In genomic region chr15:64193971-64194370, GRCh38 we compare ENCODE assay signal across 1 cellular context.
TF ChIP-seq lines count a peak whose summit lies in the region.

No MANE protein-coding gene starts in this region.

TF ChIP-seq in K562, 482 proteins besides CTCF, POLR2A, EP300 and RAD21:
- no peak for TF ChIP-seq POLR2H (tag; IDR thresholded peaks at IDR 0.05; ENCODE audit: low read depth)
- no peak for TF ChIP-seq PHB2 (IDR thresholded peaks at IDR 0.05; ENCODE audit: low read depth)
- 0 out of 2 replicates have a peak, but pooled peaks have one; percentile 27 for TF ChIP-seq ZNF316 (IDR thresholded peaks at IDR 0.05)
- TF ChIP-seq ZC3H4 (CRISPR knock-in tag; IDR thresholded peaks at IDR 0.05; ENCODE audit: borderline replicate concordance), result no peak
- no peak for TF ChIP-seq HOXB6 (CRISPR knock-in tag; IDR thresholded peaks at IDR 0.05; ENCODE audit: borderline replicate concordance)
- TF ChIP-seq PTBP1 (IDR thresholded peaks at IDR 0.05; ENCODE audit: low read depth, low read length), result no peak
- no peak for TF ChIP-seq DPF2 (IDR thresholded peaks at IDR 0.05)
- no peak for TF ChIP-seq CXXC5 (CRISPR knock-in tag; IDR thresholded peaks at IDR 0.05)
- TF ChIP-seq ZNF12 (CRISPR knock-in tag; IDR thresholded peaks at IDR 0.05), result no peak
- TF ChIP-seq TCF3 (CRISPR knock-in tag; IDR thresholded peaks at IDR 0.05), result no peak
- TF ChIP-seq, protein P1, sequence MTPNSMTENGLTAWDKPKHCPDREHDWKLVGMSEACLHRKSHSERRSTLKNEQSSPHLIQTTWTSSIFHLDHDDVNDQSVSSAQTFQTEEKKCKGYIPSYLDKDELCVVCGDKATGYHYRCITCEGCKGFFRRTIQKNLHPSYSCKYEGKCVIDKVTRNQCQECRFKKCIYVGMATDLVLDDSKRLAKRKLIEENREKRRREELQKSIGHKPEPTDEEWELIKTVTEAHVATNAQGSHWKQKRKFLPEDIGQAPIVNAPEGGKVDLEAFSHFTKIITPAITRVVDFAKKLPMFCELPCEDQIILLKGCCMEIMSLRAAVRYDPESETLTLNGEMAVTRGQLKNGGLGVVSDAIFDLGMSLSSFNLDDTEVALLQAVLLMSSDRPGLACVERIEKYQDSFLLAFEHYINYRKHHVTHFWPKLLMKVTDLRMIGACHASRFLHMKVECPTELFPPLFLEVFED (CRISPR knock-in tag; conservative IDR thresholded peaks at IDR 0.05), result no peak
- no peak for TF ChIP-seq NR4A1 (CRISPR knock-in tag; IDR thresholded peaks at IDR 0.05)
- no peak for TF ChIP-seq NR4A1 (tag; IDR thresholded peaks at IDR 0.05)
- TF ChIP-seq ILF3 (IDR thresholded peaks at IDR 0.05; ENCODE audit: borderline replicate concordance), result no peak
- TF ChIP-seq NCOA6 (IDR thresholded peaks at IDR 0.05), result no peak
- no peak for TF ChIP-seq FOXP4 (CRISPR knock-in tag; IDR thresholded peaks at IDR 0.05; ENCODE audit: borderline replicate concordance)
- no peak for TF ChIP-seq ZKSCAN3 (CRISPR knock-in tag; IDR thresholded peaks at IDR 0.05)
- no peak for TF ChIP-seq CREBBP (IDR thresholded peaks at IDR 0.05; ENCODE audit: low read depth, low read length)
- TF ChIP-seq MAFF (IDR thresholded peaks at IDR 0.05; ENCODE audit: low read length), result no peak
- TF ChIP-seq STAT5A (IDR thresholded peaks at IDR 0.05; ENCODE audit: borderline replicate concordance, low read length), result no peak
- TF ChIP-seq, protein P2, sequence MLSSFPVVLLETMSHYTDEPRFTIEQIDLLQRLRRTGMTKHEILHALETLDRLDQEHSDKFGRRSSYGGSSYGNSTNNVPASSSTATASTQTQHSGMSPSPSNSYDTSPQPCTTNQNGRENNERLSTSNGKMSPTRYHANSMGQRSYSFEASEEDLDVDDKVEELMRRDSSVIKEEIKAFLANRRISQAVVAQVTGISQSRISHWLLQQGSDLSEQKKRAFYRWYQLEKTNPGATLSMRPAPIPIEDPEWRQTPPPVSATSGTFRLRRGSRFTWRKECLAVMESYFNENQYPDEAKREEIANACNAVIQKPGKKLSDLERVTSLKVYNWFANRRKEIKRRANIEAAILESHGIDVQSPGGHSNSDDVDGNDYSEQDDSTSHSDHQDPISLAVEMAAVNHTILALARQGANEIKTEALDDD (IDR thresholded peaks at IDR 0.05), result peak; percentile 59
- TF ChIP-seq PML (IDR thresholded peaks at IDR 0.05; ENCODE audit: low read length), result no peak
- 0 out of 2 replicates have a peak, but pooled peaks have one; percentile 20 for TF ChIP-seq CEBPB (tag; IDR thresholded peaks at IDR 0.05)
- TF ChIP-seq ZNF274 (IDR thresholded peaks at IDR 0.05; ENCODE audit: borderline replicate concordance, low read depth, low read length), result no peak
- peak; percentile 23; the same call in 1 of the 2 replicates for TF ChIP-seq C11orf30 (IDR thresholded peaks at IDR 0.05; ENCODE audit: low read depth)
- TF ChIP-seq ATF7 (IDR thresholded peaks at IDR 0.05), result no peak
- no peak for TF ChIP-seq NR3C1 (CRISPR knock-in tag; IDR thresholded peaks at IDR 0.05)
- TF ChIP-seq SRSF9 (IDR thresholded peaks at IDR 0.05; ENCODE audit: borderline replicate concordance, low read depth, low read length), result no peak
- TF ChIP-seq NRF1 (conservative IDR thresholded peaks at IDR 0.05 in 1 of 2, IDR thresholded peaks at IDR 0.05 in 1 of 2), result 0 out of 4 replicates have a peak, but pooled peaks of 1 of the 2 experiments have one; percentile 9
